Comparison of ENCODE assay signal across 28 cellular contexts in genomic region chr11:37770145-37770544, GRCh38.
A peak's percentile ranks its signal among the peaks of the same experiment; 100 is the strongest.
DNase-seq lines count a peak whose midpoint lies in the region; ATAC-seq and TF ChIP-seq lines count a peak whose summit lies in the region.
"Had no signal": no experiment of that assay in that cellular context is flagged by ENCODE, and none has a peak within 500 bp of the region (broad histone marks: within the 10 kb centered on the region; RNA-seq: fewer than 3 reads in every experiment).

No MANE protein-coding gene starts in this region.

- peaks cover 10% of the 10 kb centered on the region; the same call in 1 of the 2 replicates for H3K4me1 ChIP-seq in PC-3 (ENCODE audit: insufficient read depth, low read length)
- peaks cover 15% of the 10 kb centered on the region for H3K4me1 ChIP-seq in skeletal muscle satellite cell (ENCODE audit: control insufficient read depth, insufficient read depth, low read length)
- H3K4me1 ChIP-seq: A549 had no signal

- intact Hi-C loops in PC-3 (cut with micrococcal nuclease), result no loop called here

- H3K9me3 ChIP-seq in PC-3 (ENCODE audit: low read length), result no peaks in the 10 kb centered on the region
- no peaks in the 10 kb centered on the region for H3K9me3 ChIP-seq in skeletal muscle satellite cell (replicated peaks; ENCODE audit: low read length)

- H3K79me2 ChIP-seq in PC-3 (ENCODE audit: low read length), result no peaks in the 10 kb centered on the region

- no peaks in the 10 kb centered on the region for H4K20me1 ChIP-seq in PC-3 (ENCODE audit: low read length)

- no peaks in the 10 kb centered on the region for H3K27me3 ChIP-seq in PC-3 (ENCODE audit: low read length)
- H3K27me3 ChIP-seq in skeletal muscle satellite cell (ENCODE audit: control insufficient read depth, insufficient read depth, low read length), result no peaks in the 10 kb centered on the region

- H3F3A ChIP-seq in PC-3 (ENCODE audit: low read length, unreplicated experiment), result no peaks in the 10 kb centered on the region

- CTCF ChIA-PET in PC-3 (lab: Charles Lee), result no interaction called here

- no peak overlapping the region for H2AFZ ChIP-seq in PC-3 (ENCODE audit: low read length)
- H2AFZ ChIP-seq: PC-9 had no signal

- H3K27ac ChIP-seq in PC-3 (ENCODE audit: low read length), result no peak overlapping the region
- H3K27ac ChIP-seq: A549, HL-60, PC-9 had no signal

- peak; percentile 50 for DNase-seq in PC-3
- DNase-seq in cardiac fibroblast (ENCODE audit: low read depth in 2 of 2), result peak; percentile 7 to 65
- peak; percentile 65 for DNase-seq in fibroblast of peridontal ligament (ENCODE audit: extremely low read depth)
- DNase-seq in AG20443 (ENCODE audit: low spot score), result no peak
- no peak for DNase-seq in SIG-M5 treated with dmso at 0.1 percent for 504 hours (lab: John Stamatoyannopoulos, UW; ENCODE audit: unreplicated experiment)
- DNase-seq: C1 segment of cervical spinal cord; CD4-positive, alpha-beta memory T cell; COR-L47; DMS53; GOT3; HCEC 1CT; Kasumi-1; MV-4-11; NCI-H1105; NCI-H1436 treated with DMSO at 0.1 percent for 48 hours; NCI-H187 treated with DMSO at 0.1 percent for 48 hours; NCI-H446; NCI-H524 treated with DMSO at 0.1 percent for 48 hours; NCI-H82; NK-92 treated with Interleukin-12 subunit alpha and Interleukin-12 subunit beta, amount 100 ng/mL, for 24 hours; PC-9; Right ventricle myocardium superior had no signal

- ATAC-seq in PC-3 (peak; percentile 70), GM21515 (IDR thresholded peaks at IDR 0.05; ENCODE audit: unreplicated experiment) (no peak)
- ATAC-seq: A549, HepG2, K562 had no signal

- TF ChIP-seq CTCF in PC-3 (conservative IDR thresholded peaks at IDR 0.05; ENCODE audit: low read depth, low read length) (no peak), cardiac fibroblast (IDR thresholded peaks at IDR 0.05; ENCODE audit: low read depth, low read length) (no peak)

- H3K4me3 ChIP-seq in PC-3 (ENCODE audit: low read length) (no peak overlapping the region), cardiac fibroblast (replicated peaks in 1 of 2; ENCODE audit: low read depth in 2 of 2, low read length in 2 of 2) (no peak overlapping the region), skeletal muscle satellite cell (ENCODE audit: low read length) (no peak overlapping the region)
- H3K4me3 ChIP-seq: A549, K562, PC-9 had no signal

- H3K4me2 ChIP-seq in PC-3 (ENCODE audit: low read length), result no peak overlapping the region
- peak overlapping the region; percentile 1 for H3K4me2 ChIP-seq in skeletal muscle satellite cell (ENCODE audit: low read length)
- H3K4me2 ChIP-seq: A549, PC-9 had no signal

- POLR2A ChIA-PET in PC-3 (lab: Charles Lee; ENCODE audit: unreplicated experiment), result no interaction called here

- H3K36me3 ChIP-seq in PC-3 (ENCODE audit: low read depth, low read length), result no peaks in the 10 kb centered on the region
- no peaks in the 10 kb centered on the region for H3K36me3 ChIP-seq in skeletal muscle satellite cell (ENCODE audit: insufficient read depth, low read length)

- H3K9ac ChIP-seq in PC-3 (ENCODE audit: low read length), result no peak overlapping the region
- no peak overlapping the region for H3K9ac ChIP-seq in skeletal muscle satellite cell (ENCODE audit: low read depth, low read length)

- BruUV-seq in PC-3 (replicated peaks; lab: Mats Ljungman, UMichigan), result no TSS peak

- no peaks in the 10 kb centered on the region for H3K9me2 ChIP-seq in PC-3 (replicated peaks; ENCODE audit: low read length)

Comparison
In these comparisons a context has a peak if more than half of its experiments do, and no peak if none do; other contexts are left out.
1. DNase-seq: peak in PC-3 (single experiment), cardiac fibroblast (2 of 2) and fibroblast of peridontal ligament (single experiment); none in AG20443 (single experiment) and SIG-M5 treated with dmso at 0.1 percent for 504 hours (single experiment).